ENCODE assay signal across 24 cellular contexts in the genomic region with DNA sequence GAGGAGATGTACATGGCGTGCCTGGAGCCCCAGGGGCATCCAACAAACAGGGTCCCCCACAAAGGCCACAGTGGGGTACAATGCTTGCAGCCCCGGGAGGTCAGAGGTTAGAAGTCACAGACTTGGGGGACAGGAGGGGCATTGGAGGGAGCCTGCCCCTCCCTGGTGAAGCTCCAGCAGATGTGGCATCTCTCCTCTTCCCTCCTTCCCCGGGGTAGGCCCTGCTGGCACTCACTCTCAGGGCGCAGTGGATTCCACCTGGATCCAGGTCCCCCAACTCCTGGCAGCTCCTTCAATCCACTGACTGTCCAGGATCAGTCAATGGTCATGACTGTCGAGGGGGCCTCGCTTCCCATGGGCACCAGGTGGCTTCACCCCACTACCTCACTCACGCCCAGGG. TPM values are rescaled to one million over a fixed set of nuclear protein-coding genes. Genes with fewer than 3 reads are reported as not detected.
"Had no signal": no experiment of that assay in that cellular context is flagged by ENCODE, and none has a peak within 500 bp of the region (broad histone marks: within the 10 kb centered on the region; RNA-seq: fewer than 3 reads in every experiment).

No MANE protein-coding gene starts in this region.

- H3K27me3 ChIP-seq: colonic mucosa, esophagus squamous epithelium, heart left ventricle, upper lobe of left lung had no signal

- H3K36me3 Mint-ChIP-seq: activated naive CD8-positive, alpha-beta T cell treated with anti-CD3 and anti-CD28 coated beads for 36 hours; natural killer cell treated with Interleukin-12 subunit alpha and Interleukin-12 subunit beta and Interleukin-15 and Interleukin-18, amount 100 ng/mL, for 72 hours; stimulated activated memory B cell treated with anti-CD40 and anti-IgM and Interleukin-4, amounts not matched to agents 10 μg/mL and 1 μg/mL and 100 μg/mL, for 72 hours; T-cell had no signal

- H3K4me3 ChIP-seq: colonic mucosa, dorsolateral prefrontal cortex, esophagus squamous epithelium, heart left ventricle, left lung, smooth muscle cell, thoracic aorta, upper lobe of left lung had no signal

- H3K4me1 ChIP-seq: colonic mucosa, left lung had no signal

- DNase-seq: activated CD4-positive, alpha-beta T cell treated with anti-CD3 and anti-CD28 coated beads, Interleukin-2, amount 50 U/mL, for 4 hours; activated CD8-positive, alpha-beta memory T cell treated with anti-CD3 and anti-CD28 coated beads for 24 hours; activated CD8-positive, alpha-beta memory T cell treated with anti-CD3 and anti-CD28 coated beads, Interleukin-2, amount 50 U/mL, for 48 hours; activated naive CD4-positive, alpha-beta T cell; activated naive CD8-positive, alpha-beta T cell treated with anti-CD3 and anti-CD28 coated beads for 36 hours; activated T-cell treated with anti-CD3 and anti-CD28 coated beads, Interleukin-2, amount 50 U/mL, for 4 hours; colonic mucosa; dorsolateral prefrontal cortex; effector memory CD8-positive, alpha-beta T cell; esophagus squamous epithelium; stimulated activated CD4-positive, alpha-beta T cell treated with anti-CD3 and anti-CD28 coated beads, Interleukin-15, amount 100 ng/mL, for 24 hours; T-cell had no signal

- H3K36me3 ChIP-seq: colonic mucosa, left lung, upper lobe of left lung had no signal

- H3K27ac Mint-ChIP-seq: activated naive CD8-positive, alpha-beta T cell treated with anti-CD3 and anti-CD28 coated beads for 36 hours; activated T-helper 2 cell treated with anti-CD3 and anti-CD28 coated beads, Interferon-gamma antibody, Interleukin-2, Interleukin-4, amounts not matched to agents 10 μg/mL and 5 μg/mL and 100 μg/mL, durations not matched to agents 14 hours and 24 hours and 36 hours; mesothelial cell of epicardium; natural killer cell treated with Interleukin-12 subunit alpha and Interleukin-12 subunit beta and Interleukin-15 and Interleukin-18, amount 100 ng/mL, for 72 hours; stimulated activated memory B cell treated with anti-CD40 and anti-IgM and Interleukin-4, amounts not matched to agents 10 μg/mL and 1 μg/mL and 100 μg/mL, for 72 hours; T-cell; T-helper 2 cell treated with Interferon-gamma antibody and Interleukin-4, amounts not matched to agents 5 μg/mL and 100 μg/mL, for 36 hours had no signal

- H3K4me3 Mint-ChIP-seq: activated naive CD8-positive, alpha-beta T cell treated with anti-CD3 and anti-CD28 coated beads for 36 hours; activated T-cell treated with anti-CD3 and anti-CD28 coated beads, Interleukin-2, amount 50 U/mL, for 4 hours; central memory CD8-positive, alpha-beta T cell; effector memory CD8-positive, alpha-beta T cell; mesothelial cell of epicardium; natural killer cell treated with Interleukin-12 subunit alpha and Interleukin-12 subunit beta and Interleukin-15 and Interleukin-18, amount 100 ng/mL, for 72 hours; stimulated activated memory B cell treated with anti-CD40 and anti-IgM and Interleukin-4, amounts not matched to agents 10 μg/mL and 1 μg/mL and 100 μg/mL, for 72 hours; T-cell; T-helper 2 cell treated with Interferon-gamma antibody and Interleukin-4, amounts not matched to agents 5 μg/mL and 100 μg/mL, for 36 hours had no signal

- ATAC-seq: activated T-cell treated with anti-CD3 and anti-CD28 coated beads, Interleukin-2, amount 50 U/mL, for 4 hours; effector memory CD8-positive, alpha-beta T cell; heart left ventricle; left lung; natural killer cell treated with Interleukin-12 subunit alpha and Interleukin-12 subunit beta and Interleukin-15 and Interleukin-18, amount 100 ng/mL, for 72 hours; sciatic nerve; stimulated activated memory B cell treated with anti-CD40 and anti-IgM and Interleukin-4, amounts not matched to agents 10 μg/mL and 1 μg/mL and 100 μg/mL, for 72 hours; T-cell had no signal

- H3K9me3 Mint-ChIP-seq: activated naive CD8-positive, alpha-beta T cell treated with anti-CD3 and anti-CD28 coated beads for 36 hours; activated T-cell treated with anti-CD3 and anti-CD28 coated beads, Interleukin-2, amount 50 U/mL, for 4 hours; activated T-helper 2 cell treated with anti-CD3 and anti-CD28 coated beads, Interferon-gamma antibody, Interleukin-2, Interleukin-4, amounts not matched to agents 10 μg/mL and 5 μg/mL and 100 μg/mL, durations not matched to agents 14 hours and 24 hours and 36 hours; central memory CD8-positive, alpha-beta T cell; effector memory CD8-positive, alpha-beta T cell; mesothelial cell of epicardium; natural killer cell treated with Interleukin-12 subunit alpha and Interleukin-12 subunit beta and Interleukin-15 and Interleukin-18, amount 100 ng/mL, for 72 hours; stimulated activated memory B cell treated with anti-CD40 and anti-IgM and Interleukin-4, amounts not matched to agents 10 μg/mL and 1 μg/mL and 100 μg/mL, for 72 hours; T-cell; T-helper 2 cell treated with Interferon-gamma antibody and Interleukin-4, amounts not matched to agents 5 μg/mL and 100 μg/mL, for 36 hours had no signal

- H3K9me3 ChIP-seq: colonic mucosa, esophagus squamous epithelium, heart left ventricle, left lung, thoracic aorta, upper lobe of left lung had no signal

- H3K4me1 Mint-ChIP-seq: central memory CD8-positive, alpha-beta T cell; stimulated activated memory B cell treated with anti-CD40 and anti-IgM and Interleukin-4, amounts not matched to agents 10 μg/mL and 1 μg/mL and 100 μg/mL, for 72 hours had no signal

- H3K27ac ChIP-seq: colonic mucosa, left lung, thoracic aorta, upper lobe of left lung had no signal

- H3K27me3 Mint-ChIP-seq: activated naive CD8-positive, alpha-beta T cell treated with anti-CD3 and anti-CD28 coated beads for 36 hours had no signal

- H3K4me2 ChIP-seq: smooth muscle cell had no signal

RNA-seq across cellular contexts. Expression of a gene that starts 32.2 kb away (rescaled TPM):
- total RNA-seq: activated T-helper 2 cell treated with anti-CD3 and anti-CD28 coated beads, Interferon-gamma antibody, Interleukin-2, Interleukin-4, amounts not matched to agents 10 μg/mL and 5 μg/mL and 100 μg/mL, durations not matched to agents 14 hours and 24 hours and 36 hours; natural killer cell treated with Interleukin-12 subunit alpha and Interleukin-12 subunit beta and Interleukin-15 and Interleukin-18, amount 100 ng/mL, for 72 hours had no signal
